ENCODE assay signal across 1 cellular context in the genomic region with DNA sequence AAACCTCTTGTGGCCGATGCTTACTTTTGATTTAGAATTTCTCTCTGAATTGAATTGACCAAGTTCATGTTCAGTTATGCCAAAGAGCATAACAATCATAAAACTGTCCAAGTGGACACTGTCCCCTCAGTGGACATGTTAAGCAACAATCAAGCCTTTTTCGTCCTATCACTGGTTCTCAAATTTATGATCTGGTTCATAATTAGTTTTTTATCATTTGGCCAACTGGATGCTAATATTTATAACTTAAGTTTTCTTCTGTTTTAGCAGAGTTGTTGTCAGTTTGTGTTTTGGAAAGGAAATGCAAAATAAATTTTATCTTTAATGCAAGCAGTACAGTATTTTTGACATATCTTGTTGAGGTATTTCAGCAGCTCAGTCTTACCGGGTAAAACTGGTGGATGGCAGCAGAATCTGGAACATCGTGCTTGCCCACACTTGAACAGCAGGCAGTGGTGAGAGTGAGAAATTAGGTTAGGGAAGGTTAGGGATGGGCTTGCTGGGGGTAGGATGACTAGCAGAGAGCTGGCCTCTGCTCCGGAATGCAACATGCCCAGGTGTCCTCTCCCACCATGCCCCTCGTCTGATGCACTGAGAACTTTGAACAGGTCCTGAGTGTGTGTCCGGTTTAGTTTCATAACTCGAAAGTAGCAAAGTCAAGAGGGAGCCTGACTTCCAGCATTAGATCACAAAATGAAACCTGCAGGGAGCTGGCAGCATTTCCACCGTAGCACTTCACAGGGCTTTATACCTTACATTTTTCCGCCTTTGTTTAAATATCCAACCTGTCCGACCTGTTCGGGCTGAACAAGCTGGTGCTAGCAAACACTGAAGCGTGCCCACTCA.
TF ChIP-seq lines count a peak whose summit lies in the region.

No MANE protein-coding gene starts in this region.

TF ChIP-seq in HepG2, 621 proteins besides CTCF, POLR2A, EP300 and RAD21 (continued from another document and continues in another):
- TF ChIP-seq, protein P1, sequence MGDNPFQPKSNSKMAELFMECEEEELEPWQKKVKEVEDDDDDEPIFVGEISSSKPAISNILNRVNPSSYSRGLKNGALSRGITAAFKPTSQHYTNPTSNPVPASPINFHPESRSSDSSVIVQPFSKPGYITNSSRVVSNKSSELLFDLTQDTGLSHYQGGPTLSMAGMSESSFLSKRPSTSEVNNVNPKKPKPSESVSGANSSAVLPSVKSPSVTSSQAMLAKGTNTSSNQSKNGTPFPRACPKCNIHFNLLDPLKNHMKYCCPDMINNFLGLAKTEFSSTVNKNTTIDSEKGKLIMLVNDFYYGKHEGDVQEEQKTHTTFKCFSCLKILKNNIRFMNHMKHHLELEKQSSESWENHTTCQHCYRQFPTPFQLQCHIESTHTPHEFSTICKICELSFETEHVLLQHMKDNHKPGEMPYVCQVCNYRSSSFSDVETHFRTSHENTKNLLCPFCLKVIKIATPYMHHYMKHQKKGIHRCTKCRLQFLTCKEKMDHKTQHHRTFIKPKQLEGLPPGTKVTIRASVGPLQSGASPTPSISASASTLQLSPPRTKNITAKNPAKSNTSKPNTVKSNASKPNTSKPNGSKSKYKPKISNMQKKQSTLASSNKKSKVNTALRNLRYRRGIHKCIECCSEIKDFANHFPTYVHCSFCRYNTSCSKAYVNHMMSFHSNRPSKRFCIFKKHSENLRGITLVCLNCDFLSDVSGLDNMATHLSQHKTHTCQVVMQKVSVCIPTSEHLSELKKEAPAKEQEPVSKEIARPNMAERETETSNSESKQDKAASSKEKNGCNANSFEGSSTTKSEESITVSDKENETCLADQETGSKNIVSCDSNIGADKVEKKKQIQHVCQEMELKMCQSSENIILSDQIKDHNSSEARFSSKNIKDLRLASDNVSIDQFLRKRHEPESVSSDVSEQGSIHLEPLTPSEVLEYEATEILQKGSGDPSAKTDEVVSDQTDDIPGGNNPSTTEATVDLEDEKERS (CRISPR knock-in tag; IDR thresholded peaks at IDR 0.05), result no peak
- TF ChIP-seq, protein P2, sequence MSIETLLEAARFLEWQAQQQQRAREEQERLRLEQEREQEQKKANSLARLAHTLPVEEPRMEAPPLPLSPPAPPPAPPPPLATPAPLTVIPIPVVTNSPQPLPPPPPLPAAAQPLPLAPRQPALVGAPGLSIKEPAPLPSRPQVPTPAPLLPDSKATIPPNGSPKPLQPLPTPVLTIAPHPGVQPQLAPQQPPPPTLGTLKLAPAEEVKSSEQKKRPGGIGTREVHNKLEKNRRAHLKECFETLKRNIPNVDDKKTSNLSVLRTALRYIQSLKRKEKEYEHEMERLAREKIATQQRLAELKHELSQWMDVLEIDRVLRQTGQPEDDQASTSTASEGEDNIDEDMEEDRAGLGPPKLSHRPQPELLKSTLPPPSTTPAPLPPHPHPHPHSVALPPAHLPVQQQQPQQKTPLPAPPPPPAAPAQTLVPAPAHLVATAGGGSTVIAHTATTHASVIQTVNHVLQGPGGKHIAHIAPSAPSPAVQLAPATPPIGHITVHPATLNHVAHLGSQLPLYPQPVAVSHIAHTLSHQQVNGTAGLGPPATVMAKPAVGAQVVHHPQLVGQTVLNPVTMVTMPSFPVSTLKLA (IDR thresholded peaks at IDR 0.05), result no peak
- TF ChIP-seq ZNF644 (CRISPR knock-in tag; IDR thresholded peaks at IDR 0.05; ENCODE audit: low read depth) (no peak), ZNF326 (CRISPR knock-in tag; IDR thresholded peaks at IDR 0.05; ENCODE audit: borderline replicate concordance) (no peak), TBL1XR1 (IDR thresholded peaks at IDR 0.05; ENCODE audit: borderline replicate concordance, low read length, partially characterized antibody) (no peak), ZSCAN25 (CRISPR knock-in tag; IDR thresholded peaks at IDR 0.05) (0 out of 2 replicates have a peak, but pooled peaks have one; percentile 10), KDM5B (CRISPR knock-in tag; IDR thresholded peaks at IDR 0.05; ENCODE audit: borderline replicate concordance) (peak; percentile 43; the same call in 1 of the 2 replicates), ONECUT2 (CRISPR knock-in tag; IDR thresholded peaks at IDR 0.05) (no peak), MTERF4 (CRISPR knock-in tag; IDR thresholded peaks at IDR 0.05) (no peak), NFRKB (IDR thresholded peaks at IDR 0.05) (no peak), TGIF2 (CRISPR knock-in tag; IDR thresholded peaks at IDR 0.05) (no peak), ADNP (CRISPR knock-in tag; IDR thresholded peaks at IDR 0.05) (no peak), DNMT1 (CRISPR knock-in tag; IDR thresholded peaks at IDR 0.05) (no peak), ZNF296 (CRISPR knock-in tag; conservative IDR thresholded peaks at IDR 0.05) (no peak), ISL2 (CRISPR knock-in tag; IDR thresholded peaks at IDR 0.05) (no peak), ZNF83 (CRISPR knock-in tag; IDR thresholded peaks at IDR 0.05; ENCODE audit: borderline replicate concordance) (no peak), ASH2L (IDR thresholded peaks at IDR 0.05; ENCODE audit: insufficient read length, low read depth, low read length) (no peak), ZNF547 (CRISPR knock-in tag; IDR thresholded peaks at IDR 0.05) (no peak), ZNF724P (CRISPR knock-in tag; IDR thresholded peaks at IDR 0.05; ENCODE audit: borderline replicate concordance) (no peak), ZNF333 (CRISPR knock-in tag; IDR thresholded peaks at IDR 0.05; ENCODE audit: borderline replicate concordance) (no peak), ZNF33B (CRISPR knock-in tag; IDR thresholded peaks at IDR 0.05) (no peak), ZNF569 (CRISPR knock-in tag; IDR thresholded peaks at IDR 0.05; ENCODE audit: borderline replicate concordance) (no peak), NFE2 (CRISPR knock-in tag; IDR thresholded peaks at IDR 0.05) (no peak), TP53 (CRISPR knock-in tag; conservative IDR thresholded peaks at IDR 0.05) (no peak), ZFP1 (CRISPR knock-in tag; IDR thresholded peaks at IDR 0.05) (0 out of 2 replicates have a peak, but pooled peaks have one; percentile 54), RBAK (CRISPR knock-in tag; IDR thresholded peaks at IDR 0.05) (no peak), IRX3 (CRISPR knock-in tag; IDR thresholded peaks at IDR 0.05; ENCODE audit: borderline replicate concordance, low read depth) (no peak), ZNF629 (CRISPR knock-in tag; conservative IDR thresholded peaks at IDR 0.05) (peak; percentile 40), FOXP4 (CRISPR knock-in tag; IDR thresholded peaks at IDR 0.05) (peak; percentile 46; the same call in 1 of the 2 replicates), ETV5 (CRISPR knock-in tag; IDR thresholded peaks at IDR 0.05; ENCODE audit: borderline replicate concordance) (peak; percentile 92), ZC3H4 (CRISPR knock-in tag; IDR thresholded peaks at IDR 0.05; ENCODE audit: borderline replicate concordance) (no peak), FOXK2 (IDR thresholded peaks at IDR 0.05) (no peak), MYPOP (CRISPR knock-in tag; IDR thresholded peaks at IDR 0.05) (no peak), MBNL3 (CRISPR knock-in tag; conservative IDR thresholded peaks at IDR 0.05) (no peak), TOE1 (CRISPR knock-in tag; IDR thresholded peaks at IDR 0.05) (no peak), AHR (CRISPR knock-in tag; IDR thresholded peaks at IDR 0.05) (no peak), KLF16 (CRISPR knock-in tag; IDR thresholded peaks at IDR 0.05) (peak in 1 of 2 experiments; percentile 18; a peak in 1 of 4 replicates), ARID2 (CRISPR knock-in tag; IDR thresholded peaks at IDR 0.05; ENCODE audit: borderline replicate concordance) (0 out of 2 replicates have a peak, but pooled peaks have one; percentile 27)
- TF ChIP-seq, protein P3, sequence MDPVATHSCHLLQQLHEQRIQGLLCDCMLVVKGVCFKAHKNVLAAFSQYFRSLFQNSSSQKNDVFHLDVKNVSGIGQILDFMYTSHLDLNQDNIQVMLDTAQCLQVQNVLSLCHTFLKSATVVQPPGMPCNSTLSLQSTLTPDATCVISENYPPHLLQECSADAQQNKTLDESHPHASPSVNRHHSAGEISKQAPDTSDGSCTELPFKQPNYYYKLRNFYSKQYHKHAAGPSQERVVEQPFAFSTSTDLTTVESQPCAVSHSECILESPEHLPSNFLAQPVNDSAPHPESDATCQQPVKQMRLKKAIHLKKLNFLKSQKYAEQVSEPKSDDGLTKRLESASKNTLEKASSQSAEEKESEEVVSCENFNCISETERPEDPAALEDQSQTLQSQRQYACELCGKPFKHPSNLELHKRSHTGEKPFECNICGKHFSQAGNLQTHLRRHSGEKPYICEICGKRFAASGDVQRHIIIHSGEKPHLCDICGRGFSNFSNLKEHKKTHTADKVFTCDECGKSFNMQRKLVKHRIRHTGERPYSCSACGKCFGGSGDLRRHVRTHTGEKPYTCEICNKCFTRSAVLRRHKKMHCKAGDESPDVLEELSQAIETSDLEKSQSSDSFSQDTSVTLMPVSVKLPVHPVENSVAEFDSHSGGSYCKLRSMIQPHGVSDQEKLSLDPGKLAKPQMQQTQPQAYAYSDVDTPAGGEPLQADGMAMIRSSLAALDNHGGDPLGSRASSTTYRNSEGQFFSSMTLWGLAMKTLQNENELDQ (CRISPR knock-in tag; IDR thresholded peaks at IDR 0.05; ENCODE audit: borderline replicate concordance), result no peak
- TF ChIP-seq, protein P4, sequence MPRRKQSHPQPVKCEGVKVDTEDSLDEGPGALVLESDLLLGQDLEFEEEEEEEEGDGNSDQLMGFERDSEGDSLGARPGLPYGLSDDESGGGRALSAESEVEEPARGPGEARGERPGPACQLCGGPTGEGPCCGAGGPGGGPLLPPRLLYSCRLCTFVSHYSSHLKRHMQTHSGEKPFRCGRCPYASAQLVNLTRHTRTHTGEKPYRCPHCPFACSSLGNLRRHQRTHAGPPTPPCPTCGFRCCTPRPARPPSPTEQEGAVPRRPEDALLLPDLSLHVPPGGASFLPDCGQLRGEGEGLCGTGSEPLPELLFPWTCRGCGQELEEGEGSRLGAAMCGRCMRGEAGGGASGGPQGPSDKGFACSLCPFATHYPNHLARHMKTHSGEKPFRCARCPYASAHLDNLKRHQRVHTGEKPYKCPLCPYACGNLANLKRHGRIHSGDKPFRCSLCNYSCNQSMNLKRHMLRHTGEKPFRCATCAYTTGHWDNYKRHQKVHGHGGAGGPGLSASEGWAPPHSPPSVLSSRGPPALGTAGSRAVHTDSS (CRISPR knock-in tag; conservative IDR thresholded peaks at IDR 0.05), result no peak
- TF ChIP-seq, protein P5, sequence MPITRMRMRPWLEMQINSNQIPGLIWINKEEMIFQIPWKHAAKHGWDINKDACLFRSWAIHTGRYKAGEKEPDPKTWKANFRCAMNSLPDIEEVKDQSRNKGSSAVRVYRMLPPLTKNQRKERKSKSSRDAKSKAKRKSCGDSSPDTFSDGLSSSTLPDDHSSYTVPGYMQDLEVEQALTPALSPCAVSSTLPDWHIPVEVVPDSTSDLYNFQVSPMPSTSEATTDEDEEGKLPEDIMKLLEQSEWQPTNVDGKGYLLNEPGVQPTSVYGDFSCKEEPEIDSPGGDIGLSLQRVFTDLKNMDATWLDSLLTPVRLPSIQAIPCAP (CRISPR knock-in tag; IDR thresholded peaks at IDR 0.05; ENCODE audit: low read depth), result no peak
- TF ChIP-seq, protein P6, sequence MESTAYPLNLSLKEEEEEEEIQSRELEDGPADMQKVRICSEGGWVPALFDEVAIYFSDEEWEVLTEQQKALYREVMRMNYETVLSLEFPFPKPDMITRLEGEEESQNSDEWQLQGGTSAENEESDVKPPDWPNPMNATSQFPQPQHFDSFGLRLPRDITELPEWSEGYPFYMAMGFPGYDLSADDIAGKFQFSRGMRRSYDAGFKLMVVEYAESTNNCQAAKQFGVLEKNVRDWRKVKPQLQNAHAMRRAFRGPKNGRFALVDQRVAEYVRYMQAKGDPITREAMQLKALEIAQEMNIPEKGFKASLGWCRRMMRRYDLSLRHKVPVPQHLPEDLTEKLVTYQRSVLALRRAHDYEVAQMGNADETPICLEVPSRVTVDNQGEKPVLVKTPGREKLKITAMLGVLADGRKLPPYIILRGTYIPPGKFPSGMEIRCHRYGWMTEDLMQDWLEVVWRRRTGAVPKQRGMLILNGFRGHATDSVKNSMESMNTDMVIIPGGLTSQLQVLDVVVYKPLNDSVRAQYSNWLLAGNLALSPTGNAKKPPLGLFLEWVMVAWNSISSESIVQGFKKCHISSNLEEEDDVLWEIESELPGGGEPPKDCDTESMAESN (CRISPR knock-in tag; conservative IDR thresholded peaks at IDR 0.05), result no peak; the same call in 1 of the 2 replicates
- TF ChIP-seq, protein P7, sequence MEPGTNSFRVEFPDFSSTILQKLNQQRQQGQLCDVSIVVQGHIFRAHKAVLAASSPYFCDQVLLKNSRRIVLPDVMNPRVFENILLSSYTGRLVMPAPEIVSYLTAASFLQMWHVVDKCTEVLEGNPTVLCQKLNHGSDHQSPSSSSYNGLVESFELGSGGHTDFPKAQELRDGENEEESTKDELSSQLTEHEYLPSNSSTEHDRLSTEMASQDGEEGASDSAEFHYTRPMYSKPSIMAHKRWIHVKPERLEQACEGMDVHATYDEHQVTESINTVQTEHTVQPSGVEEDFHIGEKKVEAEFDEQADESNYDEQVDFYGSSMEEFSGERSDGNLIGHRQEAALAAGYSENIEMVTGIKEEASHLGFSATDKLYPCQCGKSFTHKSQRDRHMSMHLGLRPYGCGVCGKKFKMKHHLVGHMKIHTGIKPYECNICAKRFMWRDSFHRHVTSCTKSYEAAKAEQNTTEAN (CRISPR knock-in tag; conservative IDR thresholded peaks at IDR 0.05), result peak; percentile 45; the same call in 1 of the 2 replicates
